In genomic region chr18:9136315-9137141, GRCh38 we compare ENCODE assay signal across 8 cellular contexts. TPM values are rescaled to one million over a fixed set of nuclear protein-coding genes. Genes with fewer than 3 reads are reported as not detected.
DNase-seq lines count a peak whose midpoint lies in the region; ATAC-seq, FAIRE-seq and TF ChIP-seq lines count a peak whose summit lies in the region.

TSS of gene ANKRD12 (plus strand) at chr18:9136781. CDS start at chr18:9182433, 45,652 bp downstream.

- peak; percentile 77 for ATAC-seq in HG02798 (IDR thresholded peaks at IDR 0.05; ENCODE audit: poor library complexity, unreplicated experiment)
- peak; percentile 97 for ATAC-seq in Right ventricle myocardium superior (ENCODE audit: poor library complexity)
- ATAC-seq in pancreas = peak; percentile 90 to 95 (median 92)

- H3K4me1 ChIP-seq in pancreas (peaks cover 17 to 47% (median 36%) of the 10 kb centered on the region in 3 donors), thyroid gland (peaks cover 40% of the 10 kb centered on the region in 2 donors)

- TF ChIP-seq CTCF in pancreas (IDR thresholded peaks at IDR 0.05) (no peak), thyroid gland (IDR thresholded peaks at IDR 0.05) (peak in 1 of 6 experiments; percentile 2)

- intact Hi-C loops in Right ventricle myocardium superior (cut with DNase I) = loop anchor here (5.0 kb wide), 1 partner anchor 34 kb away; the partner anchor contains the start of gene NDUFV2
- intact Hi-C loops in pancreas (cut with DNase I) = no loop called here
- intact Hi-C loops in thyroid gland (cut with DNase I) = loop anchor here (2.0 to 10.0 kb wide), 2 partner anchors 34 to 198 kb away; partner anchors contain the start of genes NDUFV2 and TWSG1

- H3K36me3 ChIP-seq in pancreas (no peaks in the 10 kb centered on the region), thyroid gland (peaks cover 3 to 6% of the 10 kb centered on the region in 2 donors)

- peak within 1 kb of the TSS; percentile 91 to 98 (median 96) for H3K27ac ChIP-seq in pancreas
- H3K27ac ChIP-seq in thyroid gland = peak within 1 kb of the TSS; percentile 98

- no peaks in the 10 kb centered on the region for H3K9me3 ChIP-seq in pancreas
- H3K9me3 ChIP-seq in thyroid gland = no peaks in the 10 kb centered on the region

- FAIRE-seq in GM12891 (lab: Jason Lieb, UNC) = peak; percentile 97
- FAIRE-seq in pancreas (lab: Jason Lieb, UNC) = no peak

- WGBS in pancreas, 2 donors = 1% methylated on average over 74 to 94 of the region's 94 CpGs
- 0% methylated on average over 59 of the region's 94 CpGs; no CpG with 5 or more reads in 1 of the 2 donors for WGBS in thyroid gland, 2 donors

- H3K27me3 ChIP-seq in pancreas (no peaks in the 10 kb centered on the region), thyroid gland (no peaks in the 10 kb centered on the region)

- DNase-seq in GM12891 (ENCODE audit: insufficient read length, low spot score) = peak; percentile 89
- DNase-seq in NCI-H1417 treated with DMSO at 0.1 percent for 48 hours (lab: John Stamatoyannopoulos, UW) = peak; percentile 77
- DNase-seq in SW 1271 (lab: John Stamatoyannopoulos, UW) = peak; percentile 71 to 88
- peak; percentile 89 for DNase-seq in activated naive CD8-positive, alpha-beta T cell treated with anti-CD3 and anti-CD28 coated beads, Interleukin-2, amount 50 U/mL, for 16 hours (ENCODE audit: low read depth, low spot score)
- DNase-seq in Right ventricle myocardium superior = peak; percentile 98
- peak; percentile 96 to 98 (median 98) for DNase-seq in pancreas
- DNase-seq in thyroid gland = peak; percentile 98

- TF ChIP-seq POLR2A in GM12891 (IDR thresholded peaks at IDR 0.05; ENCODE audit: low read depth, low read length) = peak; percentile 82
- peak; percentile 88 to 93 for TF ChIP-seq POLR2A in thyroid gland (IDR thresholded peaks at IDR 0.05)

- H3K4me3 ChIP-seq in pancreas = peak within 1 kb of the TSS; percentile 42 to 78 (median 64)
- peak within 1 kb of the TSS; percentile 71 to 74 (median 74) for H3K4me3 ChIP-seq in thyroid gland (replicated peaks in 1 of 3)

TF ChIP-seq in GM12891, 5 proteins besides CTCF, POLR2A, EP300 and RAD21:
- TF ChIP-seq POLR2AphosphoS5 (IDR thresholded peaks at IDR 0.05; ENCODE audit: low read depth, low read length) = peak; percentile 58; the same call in 1 of the 2 replicates
- TF ChIP-seq TAF1 (IDR thresholded peaks at IDR 0.05; ENCODE audit: low read depth, low read length) = peak; percentile 75
- TF ChIP-seq PAX5 (IDR thresholded peaks at IDR 0.05; ENCODE audit: insufficient read depth, low read length, severe bottlenecking) = peak; percentile 73
- TF ChIP-seq SPI1 (IDR thresholded peaks at IDR 0.05; ENCODE audit: low read depth, low read length) = no peak
- no peak for TF ChIP-seq POU2F2 (IDR thresholded peaks at IDR 0.05; ENCODE audit: low read depth, low read length)

RNA-seq across cellular contexts. Expression of gene ANKRD12, which starts in this region (rescaled TPM):
- polyA plus RNA-seq in GM12891 (2012; ENCODE audit: low read depth, missing spikeins) = 13.4 TPM
- 39.9 TPM for total RNA-seq in Right ventricle myocardium superior
- 10 to 100 TPM; 23.1 to 51.7 (median 29.8) TPM for total RNA-seq in pancreas
- polyA plus RNA-seq in pancreas = 10 to 100 TPM; 14.5 to 20.0 TPM
- total RNA-seq in thyroid gland = 100 to 1,000 TPM in 2 of 4 donors, 10 to 100 TPM in 2; 74.6 to 155 (median 109) TPM

Comparison
In these comparisons a context has a peak if more than half of its experiments do, and no peak if none do; other contexts are left out.
1. Peak in every context shown above with its lines: DNase-seq, ATAC-seq, H3K4me3 ChIP-seq and H3K27ac ChIP-seq.
2. intact Hi-C loops: an anchor here in Right ventricle myocardium superior (5.0 kb wide) and thyroid gland (2.0 to 10.0 kb wide); none called in pancreas.